16 cellular contexts compared by ENCODE assay signal in genomic region chr6:157645201-157645795, GRCh38.
DNase-seq lines count a peak whose midpoint lies in the region; ATAC-seq and TF ChIP-seq lines count a peak whose summit lies in the region.
"Had no signal": no experiment of that assay in that cellular context is flagged by ENCODE, and none has a peak within 500 bp of the region (broad histone marks: within the 10 kb centered on the region; RNA-seq: fewer than 3 reads in every experiment).

No MANE protein-coding gene starts in this region.

- H2AFZ ChIP-seq in osteoblast (ENCODE audit: low read length): no peak overlapping the region

- H3K27ac ChIP-seq in BLaER1: peak overlapping the region; percentile 62; the same call in 1 of the 2 replicates
- peak overlapping the region; percentile 88 for H3K27ac ChIP-seq in HL-60 (replicated peaks)
- no peak overlapping the region for H3K27ac ChIP-seq in osteoblast (ENCODE audit: low read depth, low read length)

- peaks cover 83% of the 10 kb centered on the region for H3K4me1 ChIP-seq in BLaER1
- no peaks in the 10 kb centered on the region for H3K4me1 ChIP-seq in osteoblast (ENCODE audit: insufficient read depth, low read length)

- H4K20me1 ChIP-seq in BLaER1 (no peaks in the 10 kb centered on the region), osteoblast (ENCODE audit: insufficient read depth, low read length) (no peaks in the 10 kb centered on the region)

- H3K4me2 ChIP-seq in BLaER1: peak overlapping the region; percentile 51
- H3K4me2 ChIP-seq in osteoblast (ENCODE audit: insufficient read depth, low read length): no peak overlapping the region

- H3K27me3 ChIP-seq in BLaER1 (no peaks in the 10 kb centered on the region), HL-60 (ENCODE audit: insufficient read depth, poor library complexity, severe bottlenecking) (no peaks in the 10 kb centered on the region), osteoblast (ENCODE audit: insufficient read depth, low read length) (no peaks in the 10 kb centered on the region)

- H3K4me3 ChIP-seq in BLaER1 (no peak overlapping the region), HL-60 (replicated peaks; ENCODE audit: insufficient read depth, low read length) (no peak overlapping the region), osteoblast (ENCODE audit: insufficient read depth, low read length) (no peak overlapping the region)

- H3K79me2 ChIP-seq in osteoblast (ENCODE audit: insufficient read depth, low read length): no peaks in the 10 kb centered on the region

- H3K9ac ChIP-seq in BLaER1: no peak overlapping the region; the same call in 1 of the 2 replicates

- H3K9me3 ChIP-seq in BLaER1: peaks cover 6% of the 10 kb centered on the region; the same call in 1 of the 2 replicates
- no peaks in the 10 kb centered on the region for H3K9me3 ChIP-seq in osteoblast (ENCODE audit: low read depth, low read length)

- ATAC-seq in HG02870 (IDR thresholded peaks at IDR 0.05; ENCODE audit: unreplicated experiment): no peak

- DNase-seq in HL-60 (ENCODE audit: low read depth in 1 of 2, low spot score in 1 of 2): no peak
- DNase-seq in cerebellum (ENCODE audit: low spot score): peak; percentile 47
- peak; percentile 45 for DNase-seq in osteoblast (ENCODE audit: insufficient read length, low spot score, missing footprints)
- no peak for DNase-seq in activated effector memory CD4-positive, alpha-beta T cell treated with Interleukin-2 at 50 U/mL for 16 hours
- DNase-seq in activated CD4-positive, CD25-positive, alpha-beta regulatory T cell treated with anti-CD3 and anti-CD28 coated beads, Interleukin-2, amount 50 U/mL, for 72 hours: no peak
- no peak for DNase-seq in Ammon's horn (ENCODE audit: low spot score)
- DNase-seq: COR-L47, DMS153, H9, NCI-H1436, NCI-H2081 treated with DMSO at 0.1 percent for 48 hours, OCI-M1, RPMI8226, SIG-M5 had no signal

- H3K36me3 ChIP-seq in BLaER1 (no peaks in the 10 kb centered on the region), osteoblast (ENCODE audit: insufficient read depth, low read length) (no peaks in the 10 kb centered on the region)

- TF ChIP-seq CTCF in HL-60 (IDR thresholded peaks at IDR 0.05; ENCODE audit: insufficient read depth, low read length) (no peak), osteoblast (IDR thresholded peaks at IDR 0.05; ENCODE audit: extremely low read depth, low read depth, low read length) (no peak)

Comparison
In these comparisons a context has a peak if more than half of its experiments do, and no peak if none do; other contexts are left out.
1. DNase-seq: peak in cerebellum (single experiment) and osteoblast (single experiment); none in HL-60 (0 of 2), activated effector memory CD4-positive, alpha-beta T cell treated with Interleukin-2 at 50 U/mL for 16 hours (single experiment), activated CD4-positive, CD25-positive, alpha-beta regulatory T cell treated with anti-CD3 and anti-CD28 coated beads, Interleukin-2, amount 50 U/mL, for 72 hours (single experiment) and Ammon's horn (single experiment).